Comparison of ENCODE assay signal across 14 cellular contexts in genomic region chr19:13005861-13006370, GRCh38. TPM values are rescaled to one million over a fixed set of nuclear protein-coding genes. Genes with fewer than 3 reads are reported as not detected.
DNase-seq lines count a peak whose midpoint lies in the region; FAIRE-seq and TF ChIP-seq lines count a peak whose summit lies in the region.
"Had no signal": no experiment of that assay in that cellular context is flagged by ENCODE, and none has a peak within 500 bp of the region (broad histone marks: within the 10 kb centered on the region; RNA-seq: fewer than 3 reads in every experiment).

No MANE protein-coding gene starts in this region.

- H3K36me3 ChIP-seq in muscle layer of colon (ENCODE audit: insufficient read depth, low read length) (peaks cover 8% of the 10 kb centered on the region), tibial artery (peaks cover 0 to 5% (median 0%) of the 10 kb centered on the region in 3 donors), small intestine (ENCODE audit: control insufficient read depth in 2 of 2, insufficient read depth in 2 of 2, low read length in 2 of 2) (no peaks in the 10 kb centered on the region)

- H3K27ac ChIP-seq in angular gyrus (ENCODE audit: low read depth, low read length): peak overlapping the region; percentile 67
- peak overlapping the region; percentile 96 for H3K27ac ChIP-seq in muscle layer of colon (ENCODE audit: low read depth, low read length)
- peak overlapping the region; percentile 88 to 99 for H3K27ac ChIP-seq in tibial artery
- H3K27ac ChIP-seq in small intestine (ENCODE audit: low read depth in 1 of 2, low read length in 1 of 2): no peak overlapping the region

- H3K27me3 ChIP-seq in muscle layer of colon (ENCODE audit: control insufficient read depth in 1 of 2, insufficient read depth in 2 of 2, low read length in 2 of 2): no peaks in the 10 kb centered on the region
- H3K27me3 ChIP-seq in tibial artery: no peaks in the 10 kb centered on the region
- peaks cover 0 to 16% of the 10 kb centered on the region in 2 donors for H3K27me3 ChIP-seq in small intestine (ENCODE audit: control insufficient read depth in 2 of 2, insufficient read depth in 2 of 2, low read length in 2 of 2)

- peaks cover 91% of the 10 kb centered on the region for H3K4me1 ChIP-seq in muscle layer of colon (ENCODE audit: insufficient read depth, low read length)
- H3K4me1 ChIP-seq in tibial artery: peaks cover 0 to 98% (median 90%) of the 10 kb centered on the region in 4 donors
- H3K4me1 ChIP-seq in small intestine (ENCODE audit: control insufficient read depth in 2 of 2, insufficient read depth in 1 of 2, low read depth in 1 of 2, low read length in 1 of 2): peaks cover 0 to 3% of the 10 kb centered on the region in 2 donors

- peak overlapping the region; percentile 22 to 28 for H3K4me3 ChIP-seq in muscle layer of colon (ENCODE audit: low read depth in 1 of 2, low read length in 2 of 2)
- peak overlapping the region in 1 of 2 donors; percentile 36 for H3K4me3 ChIP-seq in tibial artery
- no peak overlapping the region for H3K4me3 ChIP-seq in small intestine (ENCODE audit: low read depth in 1 of 2, low read length in 2 of 2)

- intact Hi-C loops in tibial artery (cut with DNase I; ENCODE audit: low total_unique reads): no loop called here

- WGBS in small intestine, 3 donors: 40 to 62% (median 62%) methylated on average over 12 of the region's 12 CpGs

- H3K9me3 ChIP-seq in muscle layer of colon (ENCODE audit: low read length) (no peaks in the 10 kb centered on the region), tibial artery (no peaks in the 10 kb centered on the region), small intestine (ENCODE audit: control insufficient read depth, low read depth) (no peaks in the 10 kb centered on the region)

- TF ChIP-seq CTCF in tibial artery (IDR thresholded peaks at IDR 0.05): no peak

- DNase-seq in NCI-H1092 (lab: John Stamatoyannopoulos, UW) (peak; percentile 16), NCI-H1092 treated with DMSO at 0.1 percent for 48 hours (lab: John Stamatoyannopoulos, UW) (no peak), tibial artery (no peak), SKM-1 treated with dmso at 0.1 percent for 144 hours (lab: John Stamatoyannopoulos, UW; ENCODE audit: unreplicated experiment) (no peak), small intestine (no peak)
- DNase-seq in stimulated activated CD4-positive, alpha-beta T cell treated with anti-CD3 and anti-CD28 coated beads, Interleukin-4, amount 100 ng/mL, for 24 hours: no peak
- DNase-seq: activated gamma-delta T cell treated with Interleukin-2 at 50 U/mL for 16 hours, GF-D8, retina, T-cell had no signal

- H3K9ac ChIP-seq in muscle layer of colon (ENCODE audit: low read length): no peak overlapping the region

- FAIRE-seq in small intestine (lab: Jason Lieb, UNC): no peak
- FAIRE-seq: GM12891 had no signal

RNA-seq across cellular contexts. Expression of gene NFIX, which starts 10.6 kb away (rescaled TPM):
- polyA plus RNA-seq in small intestine: 10 to 100 TPM in 1 of 3 donors, 1 to 10 TPM in 2; 2.9 to 31.4 (median 8.9) TPM

RNA-seq across cellular contexts. Expression of gene DAND5, which starts 36.5 kb away (rescaled TPM):
- polyA plus RNA-seq in small intestine: under 1 TPM in 1 of 3 donors, not detected in 2; 0.16 TPM
- polyA plus RNA-seq: BJ had no signal

RNA-seq across cellular contexts. Expression of gene GADD45GIP1, which starts 48.9 kb away (rescaled TPM):
- 10 to 100 TPM; 32.3 to 42.2 (median 40.0) TPM for polyA plus RNA-seq in small intestine

Comparison
In these comparisons a context has a peak if more than half of its experiments do, and no peak if none do; other contexts are left out.
1. H3K27ac ChIP-seq: peak in angular gyrus (single experiment), muscle layer of colon (single experiment) and tibial artery (2 of 2); none in small intestine (0 of 2).
2. H3K4me3 ChIP-seq: peak in muscle layer of colon (2 of 2); none in small intestine (0 of 2).